ENCODE assay signal across 8 cellular contexts in the genomic region with DNA sequence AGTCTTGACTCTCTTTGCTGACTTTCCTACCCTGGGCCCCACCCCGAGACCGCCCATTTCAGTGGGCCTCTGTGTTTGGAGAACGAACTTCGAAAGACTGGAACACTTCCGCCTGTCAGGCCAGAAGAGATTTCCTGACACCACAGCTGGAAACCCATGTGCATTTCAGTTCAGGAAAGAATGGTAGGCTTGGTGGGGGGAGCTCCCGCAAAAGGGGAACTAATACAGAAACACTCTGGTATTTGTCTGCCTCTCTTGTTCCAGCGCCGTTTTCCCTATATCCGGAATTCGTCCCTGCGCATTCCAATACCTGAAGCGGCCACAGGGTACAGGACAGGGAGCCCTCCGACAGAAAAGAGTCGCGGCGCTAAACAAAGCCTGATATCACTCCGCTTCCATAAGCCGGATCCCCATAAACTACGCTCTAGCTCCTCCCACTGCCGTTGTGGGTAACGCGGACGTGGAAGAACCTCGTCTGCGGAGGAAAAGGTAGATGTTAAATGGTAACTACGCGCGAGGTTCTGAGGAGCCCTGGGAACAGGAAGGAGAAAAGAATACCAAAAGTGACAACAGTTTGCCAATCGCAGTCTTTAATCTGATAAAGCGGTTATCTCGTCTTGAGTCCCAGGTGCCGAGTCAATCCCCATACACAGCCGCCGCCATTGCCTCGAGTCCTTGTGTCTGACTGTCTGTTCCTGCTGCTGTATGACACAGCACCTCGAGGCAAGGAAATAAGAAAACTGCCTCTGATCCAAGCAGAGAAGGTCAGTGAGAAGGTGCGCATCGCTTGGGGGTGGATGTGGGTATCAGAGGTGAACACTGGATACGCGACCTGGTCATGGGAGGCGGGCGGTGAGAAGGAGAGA. TPM values are rescaled to one million over a fixed set of nuclear protein-coding genes. Genes with fewer than 3 reads are reported as not detected.
A peak's percentile ranks its signal among the peaks of the same experiment; 100 is the strongest.
DNase-seq lines count a peak whose midpoint lies in the region; ATAC-seq and TF ChIP-seq lines count a peak whose summit lies in the region.

A gene (plus strand): TSS at position 432 of the 866 bp plus-strand sequence. CDS start 2,627 bp downstream, outside the sequence.

- peaks cover 17% of the 10 kb centered on the region for H3K4me1 Mint-ChIP-seq in activated T-helper 1 cell treated with anti-CD3 and anti-CD28 coated beads, Interleukin-12 subunit alpha, Interleukin-12 subunit beta, Interleukin-2, Interleukin-4 antibody, amounts not matched to agents 30 ng/mL and 10 ng/mL and 1 ng/mL, durations not matched to agents 14 hours and 24 hours and 36 hours (ENCODE audit: low read depth)
- H3K4me1 Mint-ChIP-seq in naive thymus-derived CD8-positive, alpha-beta T cell, result peaks cover 18 to 39% (median 37%) of the 10 kb centered on the region in 4 donors

- no peaks in the 10 kb centered on the region for H3K9me3 Mint-ChIP-seq in activated T-helper 1 cell treated with anti-CD3 and anti-CD28 coated beads, Interleukin-12 subunit alpha, Interleukin-12 subunit beta, Interleukin-2, Interleukin-4 antibody, amounts not matched to agents 30 ng/mL and 10 ng/mL and 1 ng/mL, durations not matched to agents 14 hours and 24 hours and 36 hours
- no peaks in the 10 kb centered on the region for H3K9me3 Mint-ChIP-seq in naive thymus-derived CD8-positive, alpha-beta T cell

- H3K36me3 Mint-ChIP-seq in activated T-helper 1 cell treated with anti-CD3 and anti-CD28 coated beads, Interleukin-12 subunit alpha, Interleukin-12 subunit beta, Interleukin-2, Interleukin-4 antibody, amounts not matched to agents 30 ng/mL and 10 ng/mL and 1 ng/mL, durations not matched to agents 14 hours and 24 hours and 36 hours (ENCODE audit: low read depth), result peaks cover 19% of the 10 kb centered on the region
- peaks cover 0 to 11% (median 7%) of the 10 kb centered on the region in 3 donors for H3K36me3 Mint-ChIP-seq in naive thymus-derived CD8-positive, alpha-beta T cell

- peak; percentile 92 for ATAC-seq in GM21717 (IDR thresholded peaks at IDR 0.05; ENCODE audit: unreplicated experiment)
- ATAC-seq in naive thymus-derived CD8-positive, alpha-beta T cell, result peak; percentile 85 to 87

- H3K4me3 ChIP-seq in Peyer's patch (peak within 1 kb of the TSS; percentile 40 to 60 (median 52)), fibroblast of pulmonary artery (replicated peaks; ENCODE audit: low read depth, low read length) (peak within 1 kb of the TSS; percentile 80)

- H3K36me3 ChIP-seq in Peyer's patch, result no peaks in the 10 kb centered on the region

- H3K27me3 ChIP-seq in Peyer's patch, result no peaks in the 10 kb centered on the region

- intact Hi-C loops in activated T-helper 1 cell treated with anti-CD3 and anti-CD28 coated beads, Interleukin-12 subunit alpha, Interleukin-12 subunit beta, Interleukin-2, Interleukin-4 antibody, amounts not matched to agents 30 ng/mL and 10 ng/mL and 1 ng/mL, durations not matched to agents 14 hours and 24 hours and 36 hours (cut with micrococcal nuclease), result loop anchor here (1.0 to 10.0 kb wide), 5 partner anchors 55 to 170 kb away; a partner anchor contains a TSS

- H3K27ac Mint-ChIP-seq in activated T-helper 1 cell treated with anti-CD3 and anti-CD28 coated beads, Interleukin-12 subunit alpha, Interleukin-12 subunit beta, Interleukin-2, Interleukin-4 antibody, amounts not matched to agents 30 ng/mL and 10 ng/mL and 1 ng/mL, durations not matched to agents 14 hours and 24 hours and 36 hours, result peak within 1 kb of the TSS; percentile 95
- H3K27ac Mint-ChIP-seq in naive thymus-derived CD8-positive, alpha-beta T cell, result peak within 1 kb of the TSS; percentile 96 to 99 (median 98)

- H3K9me3 ChIP-seq in Peyer's patch, result no peaks in the 10 kb centered on the region

- peak in 2 of 6 experiments; percentile 41 to 47 for TF ChIP-seq CTCF in Peyer's patch (IDR thresholded peaks at IDR 0.05)
- TF ChIP-seq CTCF in fibroblast of pulmonary artery (IDR thresholded peaks at IDR 0.05; ENCODE audit: low read length, missing control alignments), result no peak

- peak within 1 kb of the TSS; percentile 69 to 81 (median 72) for H3K27ac ChIP-seq in Peyer's patch

- H3K27me3 Mint-ChIP-seq in activated T-helper 1 cell treated with anti-CD3 and anti-CD28 coated beads, Interleukin-12 subunit alpha, Interleukin-12 subunit beta, Interleukin-2, Interleukin-4 antibody, amounts not matched to agents 30 ng/mL and 10 ng/mL and 1 ng/mL, durations not matched to agents 14 hours and 24 hours and 36 hours (ENCODE audit: insufficient read depth), result peaks cover 2% of the 10 kb centered on the region
- H3K27me3 Mint-ChIP-seq in naive thymus-derived CD8-positive, alpha-beta T cell, result no peaks in the 10 kb centered on the region

- H3K4me1 ChIP-seq in Peyer's patch, result no peaks in the 10 kb centered on the region

- POLR2A ChIA-PET in naive thymus-derived CD8-positive, alpha-beta T cell (lab: Charles Lee), result interaction anchor here (0.6 to 2.6 kb wide), 6 partner anchors 14 to 668 kb away, joined by 3 to 15 read pairs (median 4); a partner anchor contains a TSS

- H3K4me3 Mint-ChIP-seq in activated T-helper 1 cell treated with anti-CD3 and anti-CD28 coated beads, Interleukin-12 subunit alpha, Interleukin-12 subunit beta, Interleukin-2, Interleukin-4 antibody, amounts not matched to agents 30 ng/mL and 10 ng/mL and 1 ng/mL, durations not matched to agents 14 hours and 24 hours and 36 hours, result peak within 1 kb of the TSS; percentile 99
- H3K4me3 Mint-ChIP-seq in naive thymus-derived CD8-positive, alpha-beta T cell, result peak within 1 kb of the TSS; percentile 95 to 100 (median 98)

- DNase-seq in DMS153 treated with DMSO at 0.1 percent for 48 hours (lab: John Stamatoyannopoulos, UW; ENCODE audit: unreplicated experiment) (peak; percentile 43), KG1 (lab: John Stamatoyannopoulos, UW) (peak; percentile 42), Peyer's patch (peak; percentile 64 to 87 (median 69)), fibroblast of pulmonary artery (ENCODE audit: low read depth) (peak; percentile 87)
- DNase-seq in activated T-helper 1 cell treated with anti-CD3 and anti-CD28 coated beads, Interleukin-12 subunit alpha, Interleukin-12 subunit beta, Interleukin-2, Interleukin-4 antibody, amounts not matched to agents 30 ng/mL and 10 ng/mL and 1 ng/mL, durations not matched to agents 14 hours and 24 hours and 36 hours (ENCODE audit: low spot score), result peak; percentile 49
- DNase-seq in naive thymus-derived CD8-positive, alpha-beta T cell, result peak; percentile 30 to 84 (median 66)
- DNase-seq in stimulated activated naive CD4-positive, alpha-beta T cell (lab: John Stamatoyannopoulos, UW), result peak; percentile 49 to 76 (median 67)

- TF ChIP-seq POLR2A in Peyer's patch (IDR thresholded peaks at IDR 0.05), result peak; percentile 25 to 66

RNA-seq across cellular contexts. Expression of the gene that starts here (rescaled TPM):
- total RNA-seq in Peyer's patch, result 10 to 100 TPM; 12.4 to 20.0 (median 14.7) TPM
- total RNA-seq in activated T-helper 1 cell treated with anti-CD3 and anti-CD28 coated beads, Interleukin-12 subunit alpha, Interleukin-12 subunit beta, Interleukin-2, Interleukin-4 antibody, amounts not matched to agents 30 ng/mL and 10 ng/mL and 1 ng/mL, durations not matched to agents 14 hours and 24 hours and 36 hours, result 6.0 and 6.2 TPM in 2 replicates
- total RNA-seq in naive thymus-derived CD8-positive, alpha-beta T cell, result 10 to 100 TPM; 17.1 to 17.3 TPM
- 10 to 100 TPM in 1 of 3 donors, 1 to 10 TPM in 2; 6.9 to 12.4 (median 7.3) TPM for polyA plus RNA-seq in naive thymus-derived CD8-positive, alpha-beta T cell

Comparison
In these comparisons a context has a peak if more than half of its experiments do, and no peak if none do; other contexts are left out.
1. Peak in every context shown above with its lines: DNase-seq, ATAC-seq, H3K4me3 ChIP-seq and H3K27ac ChIP-seq.